ENCODE assay signal across 10 cellular contexts in the genomic region with DNA sequence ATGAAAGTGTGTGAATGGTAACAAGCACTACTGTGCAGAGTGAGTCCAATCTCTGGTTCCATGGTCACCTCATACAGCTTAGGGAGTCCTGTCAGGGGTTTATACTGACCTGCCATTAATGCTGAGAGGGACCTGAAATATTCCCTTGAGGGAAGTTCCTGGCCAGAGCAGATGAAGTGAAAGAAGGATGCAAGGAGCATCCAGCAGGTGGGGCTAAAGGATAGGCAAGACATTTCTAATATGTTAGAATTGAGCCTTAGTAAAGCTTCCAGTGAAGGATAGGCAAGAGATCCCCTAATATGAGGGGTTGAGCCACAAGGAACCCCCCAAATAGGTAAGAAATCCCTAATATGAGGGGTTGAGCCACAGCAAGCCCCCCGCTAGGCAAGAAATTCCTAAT. TPM values are rescaled to one million over a fixed set of nuclear protein-coding genes. Genes with fewer than 3 reads are reported as not detected.
DNase-seq lines count a peak whose midpoint lies in the region; ATAC-seq, FAIRE-seq and TF ChIP-seq lines count a peak whose summit lies in the region.
"Had no signal": no experiment of that assay in that cellular context is flagged by ENCODE, and none has a peak within 500 bp of the region (broad histone marks: within the 10 kb centered on the region; RNA-seq: fewer than 3 reads in every experiment).

No MANE protein-coding gene starts in this region.

- H3K36me3 ChIP-seq in esophagus muscularis mucosa: no peaks in the 10 kb centered on the region
- no peaks in the 10 kb centered on the region for H3K36me3 ChIP-seq in small intestine (ENCODE audit: control insufficient read depth in 2 of 2, insufficient read depth in 2 of 2, low read length in 2 of 2)

- no peaks in the 10 kb centered on the region for H3K27me3 ChIP-seq in esophagus muscularis mucosa
- no peaks in the 10 kb centered on the region for H3K27me3 ChIP-seq in small intestine (ENCODE audit: control insufficient read depth in 2 of 2, insufficient read depth in 2 of 2, low read length in 2 of 2)
- H3K27me3 ChIP-seq: BLaER1 treated with 17β-estradiol and CSF1 and Interleukin-3, amounts not matched to agents 10 nM and 100 nM had no signal

- H3K4me1 ChIP-seq in esophagus muscularis mucosa (no peaks in the 10 kb centered on the region), small intestine (ENCODE audit: control insufficient read depth in 2 of 2, insufficient read depth in 1 of 2, low read depth in 1 of 2, low read length in 1 of 2) (no peaks in the 10 kb centered on the region)
- H3K4me1 ChIP-seq: BLaER1 treated with 17β-estradiol and CSF1 and Interleukin-3, amounts not matched to agents 10 nM and 100 nM had no signal

- intact Hi-C loops in esophagus muscularis mucosa (cut with DNase I): no loop called here

- no peak overlapping the region for H3K27ac ChIP-seq in esophagus muscularis mucosa (replicated peaks in 1 of 4)
- H3K27ac ChIP-seq in small intestine (ENCODE audit: low read depth in 1 of 2, low read length in 1 of 2): no peak overlapping the region
- H3K27ac ChIP-seq: BLaER1 treated with 17β-estradiol and CSF1 and Interleukin-3, amounts not matched to agents 10 nM and 100 nM had no signal

- no peak for TF ChIP-seq EP300 in esophagus muscularis mucosa (IDR thresholded peaks at IDR 0.05)

- peak; percentile 13 to 38 (median 18) for TF ChIP-seq CTCF in esophagus muscularis mucosa (IDR thresholded peaks at IDR 0.05)

- DNase-seq in NCI-H82 (lab: John Stamatoyannopoulos, UW) (peak; percentile 67), NCI-H82 treated with DMSO at 0.1 percent for 48 hours (lab: John Stamatoyannopoulos, UW; ENCODE audit: unreplicated experiment) (no peak), NCI-H460 (ENCODE audit: extremely low read depth, low read depth) (peak; percentile 26), esophagus muscularis mucosa (ENCODE audit: extremely low spot score) (no peak), small intestine (peak; percentile 48)
- no peak for DNase-seq in effector CD8-positive, alpha-beta T cell (lab: John Stamatoyannopoulos, UW)

- no peak for FAIRE-seq in small intestine (lab: Jason Lieb, UNC)
- FAIRE-seq: endometrium had no signal

- 0% methylated on average over 1 of the region's 1 CpG for WGBS in esophagus muscularis mucosa
- 0% methylated on average over 1 of the region's 1 CpG for WGBS in small intestine, 3 donors

- no peak overlapping the region for H3K4me3 ChIP-seq in esophagus muscularis mucosa
- H3K4me3 ChIP-seq in small intestine (ENCODE audit: low read depth in 1 of 2, low read length in 2 of 2): no peak overlapping the region
- H3K4me3 ChIP-seq: BLaER1 treated with 17β-estradiol and CSF1 and Interleukin-3, amounts not matched to agents 10 nM and 100 nM had no signal

- H3K9me3 ChIP-seq in esophagus muscularis mucosa (peaks cover 0 to 23% (median 16%) of the 10 kb centered on the region in 4 donors), small intestine (ENCODE audit: control insufficient read depth, low read depth) (peaks cover 2% of the 10 kb centered on the region)

- TF ChIP-seq POLR2A in esophagus muscularis mucosa (IDR thresholded peaks at IDR 0.05; ENCODE audit: low read depth): no peak

- ATAC-seq in GM18909 (IDR thresholded peaks at IDR 0.05; ENCODE audit: poor library complexity, unreplicated experiment) (no peak), HG03135 (IDR thresholded peaks at IDR 0.05; ENCODE audit: unreplicated experiment) (no peak)

RNA-seq across cellular contexts. Expression of a gene that starts 25.5 kb away (rescaled TPM):
- 1.4 and 3.3 TPM in 2 replicates for total RNA-seq in NCI-H460 (2014; rRNA removed; shearing (Covaris generic))
- polyA plus RNA-seq in NCI-H460 (2014; cell fraction: nucleus; rRNA removed): 0.64 and 6.7 TPM in 2 replicates
- total RNA-seq in esophagus muscularis mucosa: 10 to 100 TPM in 1 of 4 donors, 1 to 10 TPM in 3; 4.6 to 13.3 (median 7.3) TPM
- polyA plus RNA-seq in small intestine: 10 to 100 TPM in 2 of 3 donors, 1 to 10 TPM in 1; 9.7 to 16.2 (median 12.7) TPM

RNA-seq across cellular contexts. Expression of a gene that starts 55.5 kb away (rescaled TPM):
- total RNA-seq in NCI-H460 (2014; rRNA removed; shearing (Covaris generic)): 3.1 and 3.7 TPM in 2 replicates
- polyA plus RNA-seq in NCI-H460 (2014; cell fraction: nucleus; rRNA removed): 2.3 and 2.5 TPM in 2 replicates
- total RNA-seq in esophagus muscularis mucosa: 1 to 10 TPM in 1 of 4 donors, under 1 TPM in 3; under 0.01 to 1.1 (median 0.43) TPM
- 1 to 10 TPM in 1 of 3 donors, under 1 TPM in 2; 0.42 to 1.4 (median 0.45) TPM for polyA plus RNA-seq in small intestine

RNA-seq across cellular contexts. Expression of a gene that starts 57.3 kb away (rescaled TPM):
- total RNA-seq in NCI-H460 (2014; rRNA removed; shearing (Covaris generic)): 12.3 and 16.4 TPM in 2 replicates
- 5.3 and 6.4 TPM in 2 replicates for polyA plus RNA-seq in NCI-H460 (2014; cell fraction: nucleus; rRNA removed)
- total RNA-seq in esophagus muscularis mucosa: 10 to 100 TPM; 14.6 to 21.2 (median 16.4) TPM
- 1 to 10 TPM; 8.1 to 8.6 (median 8.5) TPM for polyA plus RNA-seq in small intestine

Comparison
In these comparisons a context has a peak if more than half of its experiments do, and no peak if none do; other contexts are left out.
1. DNase-seq: peak in NCI-H82 (single experiment), NCI-H460 (single experiment) and small intestine (single experiment); none in NCI-H82 treated with DMSO at 0.1 percent for 48 hours (single experiment), esophagus muscularis mucosa (single experiment) and effector CD8-positive, alpha-beta T cell (single experiment).